Comparison of ENCODE assay signal across 8 cellular contexts in genomic region chr22:26512149-26512793, GRCh38. TPM values are rescaled to one million over a fixed set of nuclear protein-coding genes. Genes with fewer than 3 reads are reported as not detected.
DNase-seq lines count a peak whose midpoint lies in the region; ATAC-seq and TF ChIP-seq lines count a peak whose summit lies in the region.

Gene TFIP11 (minus strand): TSS chr22:26512473. CDS start chr22:26510272, 2,201 bp downstream.

- peak within 1 kb of the TSS; percentile 92 for H3K9ac ChIP-seq in smooth muscle cell (ENCODE audit: low read depth)

- POLR2A ChIA-PET in AG04449 (lab: Yijun Ruan, JAX), result interaction anchor here (0.7 kb wide), 1 partner anchor 154 kb away, joined by 3 read pairs; no protein-coding TSS in a partner anchor

- peak; percentile 80 for ATAC-seq in GM18870 (IDR thresholded peaks at IDR 0.05; ENCODE audit: unreplicated experiment)
- ATAC-seq in HG03139 (IDR thresholded peaks at IDR 0.05; ENCODE audit: unreplicated experiment), result peak; percentile 91

- H3K4me3 ChIP-seq in AG04449 (ENCODE audit: low read depth, low read length) (peak within 1 kb of the TSS; percentile 100), smooth muscle cell (peak within 1 kb of the TSS; percentile 82)

- peaks cover 11% of the 10 kb centered on the region for H3K4me1 ChIP-seq in smooth muscle cell (ENCODE audit: low read depth)

- peak within 1 kb of the TSS; percentile 95 for H3K4me2 ChIP-seq in smooth muscle cell

- no peak for TF ChIP-seq CTCF in AG04449 (IDR thresholded peaks at IDR 0.05; ENCODE audit: insufficient read depth, low read length, missing control alignments)
- no peak for TF ChIP-seq CTCF in smooth muscle cell (IDR thresholded peaks at IDR 0.05; ENCODE audit: borderline replicate concordance, insufficient read depth, poor library complexity, severe bottlenecking)

- no peaks in the 10 kb centered on the region for H3F3A ChIP-seq in smooth muscle cell (ENCODE audit: low read depth)

- H4K20me1 ChIP-seq in smooth muscle cell (ENCODE audit: low read depth), result no peaks in the 10 kb centered on the region

- no peaks in the 10 kb centered on the region for H3K27me3 ChIP-seq in smooth muscle cell (ENCODE audit: low read depth)

- H3K36me3 ChIP-seq in smooth muscle cell (ENCODE audit: low read depth), result peaks cover 8% of the 10 kb centered on the region

- peak within 1 kb of the TSS; percentile 14 for H3K27ac ChIP-seq in caudate nucleus (ENCODE audit: low read depth, low read length)
- H3K27ac ChIP-seq in smooth muscle cell (ENCODE audit: low read depth), result peak within 1 kb of the TSS; percentile 81

- H3K9me3 ChIP-seq in smooth muscle cell (replicated peaks; ENCODE audit: low read depth), result no peaks in the 10 kb centered on the region

- peak within 1 kb of the TSS; percentile 83 for H2AFZ ChIP-seq in smooth muscle cell (ENCODE audit: low read depth)

- CTCF ChIA-PET in AG04449 (lab: Yijun Ruan, JAX), result interaction anchor here (0.6 to 6.3 kb wide), 4 partner anchors 9 to 154 kb away, joined by 3 to 39 read pairs (median 7); partner anchors contain the start of genes HPS4 and SRRD

- H3K79me2 ChIP-seq in smooth muscle cell (ENCODE audit: low read depth), result peaks cover 23% of the 10 kb centered on the region

- WGBS in smooth muscle cell (ENCODE audit: low lambda C conversion rate), result under 1% methylated on average over 40 of the region's 40 CpGs

- DNase-seq in AG04449 (ENCODE audit: low read depth, low spot score) (peak; percentile 37), NCI-H345 treated with DMSO at 0.1 percent for 48 hours (lab: John Stamatoyannopoulos, UW; ENCODE audit: unreplicated experiment) (peak; percentile 55), caudate nucleus (lab: John Stamatoyannopoulos, UW) (peak; percentile 59 to 95 (median 89)), iPS-NIHi7 (ENCODE audit: extremely low spot score) (peak; percentile 98), smooth muscle cell (lab: John Stamatoyannopoulos, UW; ENCODE audit: unreplicated experiment) (peak; percentile 76)
- DNase-seq in activated CD4-positive, CD25-positive, alpha-beta regulatory T cell (lab: John Stamatoyannopoulos, UW), result peak; percentile 82 to 92 (median 86)

RNA-seq across cellular contexts. Expression of gene TFIP11, which starts in this region (rescaled TPM):
- total RNA-seq in smooth muscle cell, result 22.5 and 34.9 TPM in 2 replicates
- 25.7 and 27.7 TPM in 2 replicates for polyA plus RNA-seq in smooth muscle cell

Comparison
In these comparisons a context has a peak if more than half of its experiments do, and no peak if none do; other contexts are left out.
1. Peak in every context shown above with its lines: DNase-seq, ATAC-seq, H3K4me3 ChIP-seq and H3K27ac ChIP-seq.
2. DNase-seq: peak in every context shown above with its lines; median percentile 98 in iPS-NIHi7; 89 in caudate nucleus; 86 in activated CD4-positive, CD25-positive, alpha-beta regulatory T cell; 76 in smooth muscle cell; 55 in NCI-H345 treated with DMSO at 0.1 percent for 48 hours; 37 in AG04449.